8 cellular contexts compared by ENCODE assay signal in genomic region chr2:206084870-206085741, GRCh38. TPM values are rescaled to one million over a fixed set of nuclear protein-coding genes. Genes with fewer than 3 reads are reported as not detected.
A peak's percentile ranks its signal among the peaks of the same experiment; 100 is the strongest.
DNase-seq lines count a peak whose midpoint lies in the region; ATAC-seq, FAIRE-seq and TF ChIP-seq lines count a peak whose summit lies in the region.

No MANE protein-coding gene starts in this region.

- peak overlapping the region; percentile 95 for H3K27ac Mint-ChIP-seq in activated CD4-positive, alpha-beta T cell treated with anti-CD3 and anti-CD28 coated beads for 36 hours

- H3K36me3 ChIP-seq in liver (ENCODE audit: control insufficient read depth in 4 of 4, insufficient read depth in 3 of 4, low read depth in 1 of 4, low read length in 3 of 4), result no peaks in the 10 kb centered on the region

- no peak for FAIRE-seq in HTR-8/SVneo (lab: Jason Lieb, UNC)

- peaks cover 6% of the 10 kb centered on the region for H3K36me3 Mint-ChIP-seq in activated CD4-positive, alpha-beta T cell treated with anti-CD3 and anti-CD28 coated beads for 36 hours (ENCODE audit: low read depth)

- under 1% methylated on average over 88 of the region's 88 CpGs for WGBS in liver

- ATAC-seq in GM21423 (IDR thresholded peaks at IDR 0.05; ENCODE audit: unreplicated experiment), result peak; percentile 21
- ATAC-seq in activated CD4-positive, alpha-beta T cell treated with anti-CD3 and anti-CD28 coated beads for 36 hours, result peak; percentile 4

- H3K9ac ChIP-seq in liver (ENCODE audit: low read depth in 1 of 2, low read length in 2 of 2), result peak overlapping the region; percentile 55 to 72

- no peak for TF ChIP-seq CTCF in liver (IDR thresholded peaks at IDR 0.05; ENCODE audit: low read depth, low read length, missing input control)

- H3K4me1 ChIP-seq in liver (ENCODE audit: control insufficient read depth in 4 of 4, insufficient read depth in 4 of 4, low read length in 3 of 4), result peaks cover 0 to 24% (median 16%) of the 10 kb centered on the region in 4 donors

- H3K4me1 Mint-ChIP-seq in activated CD4-positive, alpha-beta T cell treated with anti-CD3 and anti-CD28 coated beads for 36 hours, result peaks cover 30% of the 10 kb centered on the region

- no peak for TF ChIP-seq RAD21 in liver (IDR thresholded peaks at IDR 0.05)

- intact Hi-C loops in activated CD4-positive, alpha-beta T cell treated with anti-CD3 and anti-CD28 coated beads for 36 hours (cut with DNase I, micrococcal nuclease), result loop anchor here (1.0 to 10.0 kb wide), 6 partner anchors 53 to 1540 kb away; partner anchors contain the start of genes EEF1B2 (in 1 of the 2), FASTKD2 (in 1 of the 2), MDH1B (in 1 of the 2) and METTL21A (in 1 of the 2)

- H3K9me3 ChIP-seq in liver (ENCODE audit: control insufficient read depth in 4 of 4, low read length in 3 of 4), result no peaks in the 10 kb centered on the region

- H3K9me3 Mint-ChIP-seq in activated CD4-positive, alpha-beta T cell treated with anti-CD3 and anti-CD28 coated beads for 36 hours (ENCODE audit: low read depth), result no peaks in the 10 kb centered on the region

- H3K27me3 ChIP-seq in liver (ENCODE audit: control insufficient read depth in 4 of 4, insufficient read depth in 4 of 4, low read length in 3 of 4), result no peaks in the 10 kb centered on the region

- DNase-seq in EL (peak; percentile 34), HTR-8/SVneo (ENCODE audit: insufficient read length, low spot score) (peak; percentile 20), NCI-H1436 (lab: John Stamatoyannopoulos, UW) (no peak)
- DNase-seq in activated CD4-positive, alpha-beta T cell treated with anti-CD3 and anti-CD28 coated beads for 36 hours, result peak; percentile 61
- DNase-seq in stimulated activated CD4-positive, alpha-beta T cell treated with anti-CD3 and anti-CD28 coated beads, TNF-alpha, amount 100 ng/mL, for 1 hour (ENCODE audit: low read depth in 3 of 3, low spot score in 1 of 3), result peak in 2 of 3 donors; percentile 11 to 27

- no peaks in the 10 kb centered on the region for H3K27me3 Mint-ChIP-seq in activated CD4-positive, alpha-beta T cell treated with anti-CD3 and anti-CD28 coated beads for 36 hours

- peak overlapping the region; percentile 97 for H3K27ac ChIP-seq in cingulate gyrus (ENCODE audit: low read depth, low read length)
- peak overlapping the region; percentile 95 to 99 for H3K27ac ChIP-seq in liver (ENCODE audit: low read depth in 1 of 2, low read length in 2 of 2)

- peak overlapping the region; percentile 96 for H3K4me3 Mint-ChIP-seq in activated CD4-positive, alpha-beta T cell treated with anti-CD3 and anti-CD28 coated beads for 36 hours

- POLR2A ChIA-PET in activated CD4-positive, alpha-beta T cell treated with anti-CD3 and anti-CD28 coated beads for 36 hours (lab: Charles Lee), result interaction anchor here (0.6 to 1.3 kb wide), 5 partner anchors 25 to 1420 kb away, joined by 3 to 7 read pairs (median 3); partner anchors contain the start of genes EEF1B2 and NDUFS1

- H3K4me3 ChIP-seq in liver (ENCODE audit: low read depth in 1 of 3, low read length in 3 of 3), result peak overlapping the region; percentile 77 to 99 (median 95)

- CTCF ChIA-PET in activated CD4-positive, alpha-beta T cell treated with anti-CD3 and anti-CD28 coated beads for 36 hours (lab: Charles Lee), result interaction anchor here (0.6 to 1.8 kb wide), 6 partner anchors 11 to 1759 kb away, joined by 3 to 6 read pairs (median 4); no protein-coding TSS in a partner anchor

TF ChIP-seq in liver, 16 proteins besides CTCF, POLR2A, EP300 and RAD21:
- no peak for TF ChIP-seq JUND (IDR thresholded peaks at IDR 0.05)
- TF ChIP-seq YY1 (IDR thresholded peaks at IDR 0.05), result no peak
- no peak for TF ChIP-seq FOXA2 (IDR thresholded peaks at IDR 0.05)
- no peak for TF ChIP-seq FOXA1 (IDR thresholded peaks at IDR 0.05)
- no peak for TF ChIP-seq HNF4G (IDR thresholded peaks at IDR 0.05)
- TF ChIP-seq RXRA (IDR thresholded peaks at IDR 0.05), result no peak
- TF ChIP-seq HNF4A (conservative IDR thresholded peaks at IDR 0.05), result no peak
- no peak for TF ChIP-seq ATF3 (IDR thresholded peaks at IDR 0.05)
- TF ChIP-seq REST (IDR thresholded peaks at IDR 0.05), result no peak
- TF ChIP-seq TAF1 (conservative IDR thresholded peaks at IDR 0.05), result no peak
- TF ChIP-seq SP1 (IDR thresholded peaks at IDR 0.05), result no peak
- no peak for TF ChIP-seq MAX (IDR thresholded peaks at IDR 0.05)
- no peak for TF ChIP-seq ZBTB33 (IDR thresholded peaks at IDR 0.05)
- no peak for TF ChIP-seq NR2F2 (IDR thresholded peaks at IDR 0.05)
- TF ChIP-seq EGR1 (IDR thresholded peaks at IDR 0.05; ENCODE audit: low read depth in 2 of 2), result no peak
- no peak for TF ChIP-seq GABPA (IDR thresholded peaks at IDR 0.05 in 1 of 2, conservative IDR thresholded peaks at IDR 0.05 in 1 of 2)

RNA-seq across cellular contexts. Expression of gene INO80D, which starts 0.9 kb away (rescaled TPM):
- 10 to 100 TPM; 17.6 to 18.9 TPM for total RNA-seq in activated CD4-positive, alpha-beta T cell treated with anti-CD3 and anti-CD28 coated beads for 36 hours
- total RNA-seq in liver, result 10 to 100 TPM in 1 of 2 donors, 1 to 10 TPM in 1; 8.1 to 10.3 TPM
- polyA plus RNA-seq in liver, result 1 to 10 TPM in 1 of 2 donors, under 1 TPM in 1; 0.76 to 2.6 TPM
